ENCODE assay signal across 28 cellular contexts in genomic region chr18:48219429-48220145, GRCh38.
DNase-seq lines count a peak whose midpoint lies in the region; ATAC-seq and TF ChIP-seq lines count a peak whose summit lies in the region.
"Had no signal": no experiment of that assay in that cellular context is flagged by ENCODE, and none has a peak within 500 bp of the region (broad histone marks: within the 10 kb centered on the region; RNA-seq: fewer than 3 reads in every experiment).

No MANE protein-coding gene starts in this region.

- no peak overlapping the region for H3K23ac ChIP-seq in IMR-90 (ENCODE audit: low read depth, low read length)

- no peak overlapping the region for H3K4me3 Mint-ChIP-seq in endodermal cell
- H3K4me3 Mint-ChIP-seq: activated CD4-positive, alpha-beta memory T cell treated with anti-CD3 and anti-CD28 coated beads, Interleukin-2, amount 10 ng/mL, durations not matched to agents 7 days and 5 days; effector memory CD8-positive, alpha-beta T cell had no signal

- ATAC-seq in IMR-90 (ENCODE audit: low read depth), result no peak
- ATAC-seq: effector memory CD8-positive, alpha-beta T cell; lower lobe of right lung; right cardiac atrium; stimulated activated naive CD8-positive, alpha-beta T cell treated with anti-CD3 and anti-CD28 coated beads, Interleukin-15, Interleukin-2, amounts not matched to agents 100 U/mL and 50 U/mL, for 24 hours had no signal

- intact Hi-C loops in IMR-90 (cut with micrococcal nuclease), result no loop called here
- intact Hi-C loops in mammary epithelial cell (cut with micrococcal nuclease), result no loop called here
- intact Hi-C loops in PC-9 (cut with micrococcal nuclease; ENCODE audit: unreplicated experiment), result no loop called here

- H3K14ac ChIP-seq in IMR-90 (replicated peaks; ENCODE audit: low read depth, low read length), result no peak overlapping the region

- no peak overlapping the region for H4K5ac ChIP-seq in IMR-90 (ENCODE audit: low read depth, low read length)

- H3K79me2 ChIP-seq in neural cell (replicated peaks; ENCODE audit: insufficient read depth, low read length) (no peaks in the 10 kb centered on the region), mammary epithelial cell (ENCODE audit: insufficient read depth, low read length) (no peaks in the 10 kb centered on the region), PC-9 (ENCODE audit: low read depth) (no peaks in the 10 kb centered on the region)

- in situ Hi-C loops in IMR-90 (cut with MboI; ENCODE audit: low sequenced_read_pairs) (no loop called here), mammary epithelial cell (cut with MboI; ENCODE audit: low sequenced_read_pairs in 2 of 2) (loop anchor here (10.0 kb wide), 2 partner anchors 175 to 185 kb away; no protein-coding TSS in a partner anchor)

- H3K27ac Mint-ChIP-seq in endodermal cell, result no peak overlapping the region
- H3K27ac Mint-ChIP-seq: activated CD4-positive, alpha-beta memory T cell treated with anti-CD3 and anti-CD28 coated beads, Interleukin-2, amount 10 ng/mL, durations not matched to agents 7 days and 5 days; effector memory CD8-positive, alpha-beta T cell had no signal

- no peak for TF ChIP-seq RAD21 in IMR-90 (IDR thresholded peaks at IDR 0.05; ENCODE audit: low read length)
- TF ChIP-seq RAD21 in neural cell (conservative IDR thresholded peaks at IDR 0.05), result no peak

- H3K4me3 ChIP-seq in IMR-90 (ENCODE audit: insufficient read depth, low read depth, low read length) (no peak overlapping the region), endodermal cell (ENCODE audit: low read length) (no peak overlapping the region), neural cell (ENCODE audit: low read length) (no peak overlapping the region), mammary epithelial cell (replicated peaks in 1 of 3; ENCODE audit: insufficient read depth in 1 of 3, low read depth in 2 of 3, low read length in 3 of 3) (no peak overlapping the region), PC-9 (no peak overlapping the region)
- H3K4me3 ChIP-seq: coronary artery, lower lobe of right lung, testis had no signal

- H4K91ac ChIP-seq in IMR-90 (ENCODE audit: insufficient read depth, low read depth, low read length), result no peak overlapping the region

- H3K4me1 ChIP-seq in IMR-90 (ENCODE audit: control insufficient read depth, insufficient read depth, low read length) (no peaks in the 10 kb centered on the region), endodermal cell (ENCODE audit: control insufficient read depth, insufficient read depth, low read length) (no peaks in the 10 kb centered on the region), mammary epithelial cell (ENCODE audit: insufficient read depth, low read length) (peaks cover 24% of the 10 kb centered on the region), PC-9 (replicated peaks; ENCODE audit: insufficient read depth) (peaks cover 22% of the 10 kb centered on the region)

- no peak for TF ChIP-seq EP300 in neural cell (conservative IDR thresholded peaks at IDR 0.05; ENCODE audit: poor library complexity, severe bottlenecking)

- H2AFZ ChIP-seq in IMR-90 (replicated peaks; ENCODE audit: low read length, poor library complexity) (peak overlapping the region; percentile 29), neural cell (ENCODE audit: low read depth, low read length) (no peak overlapping the region), mammary epithelial cell (ENCODE audit: low read depth, low read length) (no peak overlapping the region), PC-9 (no peak overlapping the region)

- no peaks in the 10 kb centered on the region for H4K20me1 ChIP-seq in IMR-90 (ENCODE audit: insufficient read depth, low read length)
- no peaks in the 10 kb centered on the region for H4K20me1 ChIP-seq in neural cell (ENCODE audit: insufficient read depth)
- no peaks in the 10 kb centered on the region for H4K20me1 ChIP-seq in mammary epithelial cell (ENCODE audit: insufficient read depth, low read length)
- no peaks in the 10 kb centered on the region for H4K20me1 ChIP-seq in PC-9 (ENCODE audit: insufficient read depth)

- H4K8ac ChIP-seq in IMR-90 (ENCODE audit: low read depth in 2 of 2, low read length in 2 of 2), result no peak overlapping the region

- H3K9me1 ChIP-seq in IMR-90 (ENCODE audit: insufficient read depth, low read length), result no peaks in the 10 kb centered on the region

- CTCF ChIA-PET in IMR-90 (lab: Yijun Ruan, JAX) (no interaction called here), mammary epithelial cell (lab: Charles Lee; ENCODE audit: low non-redundant PET) (no interaction called here), PC-9 (lab: Charles Lee) (no interaction called here)

- H2BK5ac ChIP-seq in IMR-90 (ENCODE audit: low read depth, low read length, poor library complexity, severe bottlenecking), result no peak overlapping the region

- no peak overlapping the region for H2BK120ac ChIP-seq in IMR-90 (ENCODE audit: low read depth, low read length)

- no peaks in the 10 kb centered on the region for H3K79me1 ChIP-seq in IMR-90 (ENCODE audit: low read depth in 1 of 2, low read length in 2 of 2)

- H3K4ac ChIP-seq in IMR-90 (ENCODE audit: low read depth, low read length), result no peak overlapping the region

- no peak for TF ChIP-seq CTCF in IMR-90 (conservative IDR thresholded peaks at IDR 0.05; ENCODE audit: low read depth, low read length)
- TF ChIP-seq CTCF in endodermal cell (conservative IDR thresholded peaks at IDR 0.05), result peak; percentile 38
- TF ChIP-seq CTCF in neural cell (IDR thresholded peaks at IDR 0.05; ENCODE audit: poor library complexity, severe bottlenecking), result peak; percentile 17
- no peak for TF ChIP-seq CTCF in mammary epithelial cell (conservative IDR thresholded peaks at IDR 0.05 in 1 of 2, IDR thresholded peaks at IDR 0.05 in 1 of 2; ENCODE audit: extremely low read depth in 1 of 2, insufficient read depth in 1 of 2, low read depth in 1 of 2, low read length in 2 of 2)
- no peak for TF ChIP-seq CTCF in PC-9 (conservative IDR thresholded peaks at IDR 0.05)

- no peak overlapping the region for H3K27ac ChIP-seq in IMR-90 (ENCODE audit: insufficient read depth, low read length)
- no peak overlapping the region for H3K27ac ChIP-seq in endodermal cell (ENCODE audit: low read depth, low read length)
- no peak overlapping the region for H3K27ac ChIP-seq in neural cell (ENCODE audit: low read length)
- H3K27ac ChIP-seq in mammary epithelial cell (ENCODE audit: insufficient read depth, low read depth, low read length), result no peak overlapping the region
- no peak overlapping the region for H3K27ac ChIP-seq in PC-9
- H3K27ac ChIP-seq: 22Rv1, coronary artery, lower lobe of right lung, testis had no signal

- H3F3A ChIP-seq in neural cell (ENCODE audit: insufficient read depth, low read length, poor library complexity, severe bottlenecking) (no peaks in the 10 kb centered on the region), PC-9 (ENCODE audit: insufficient read depth, low read depth) (peaks cover 7% of the 10 kb centered on the region; the same call in 1 of the 2 replicates)

- H2AK5ac ChIP-seq in IMR-90 (ENCODE audit: low read depth, low read length), result no peak overlapping the region

- H2BK15ac ChIP-seq in IMR-90 (ENCODE audit: low read depth, low read length), result no peak overlapping the region

- H3K36me3 Mint-ChIP-seq in endodermal cell (ENCODE audit: low read depth), result no peaks in the 10 kb centered on the region

- no peak overlapping the region for H2BK20ac ChIP-seq in IMR-90 (ENCODE audit: low read depth, low read length)

- no TSS peak for BruUV-seq in IMR-90 (replicated peaks; lab: Mats Ljungman, UMichigan)
- no TSS peak for BruUV-seq in mammary epithelial cell (replicated peaks; lab: Mats Ljungman, UMichigan)
- BruUV-seq in PC-9 (replicated peaks; lab: Mats Ljungman, UMichigan), result no TSS peak

- peak; percentile 20 for DNase-seq in DMS 273 (lab: John Stamatoyannopoulos, UW; ENCODE audit: unreplicated experiment)
- no peak for DNase-seq in DMS 273 treated with DMSO at 0.1 percent for 48 hours (lab: John Stamatoyannopoulos, UW)
- no peak for DNase-seq in IMR-90
- no peak for DNase-seq in endodermal cell
- no peak for DNase-seq in mammary epithelial cell
- no peak for DNase-seq in NCI-H2171 (lab: John Stamatoyannopoulos, UW)
- no peak for DNase-seq in PC-9
- DNase-seq: activated CD4-positive, alpha-beta memory T cell treated with anti-CD3 and anti-CD28 coated beads, Interleukin-2, amount 10 ng/mL, durations not matched to agents 7 days and 5 days; activated CD4-positive, CD25-positive, alpha-beta regulatory T cell treated with anti-CD3 and anti-CD28 coated beads, Interleukin-2, amount 50 U/mL, for 72 hours; activated CD8-positive, alpha-beta memory T cell treated with anti-CD3 and anti-CD28 coated beads, Interleukin-2, amount 50 U/mL, for 4 hours; activated naive CD4-positive, alpha-beta T cell; COR-L47; DND-41; effector memory CD8-positive, alpha-beta T cell; foreskin fibroblast; GF-D8; lower lobe of right lung; NCI-H1092; NCI-H1930; NCI-H82; right cardiac atrium; SK-N-SH; stimulated activated CD4-positive, alpha-beta T cell treated with anti-CD3 and anti-CD28 coated beads, Interleukin-2, amount 100 ng/mL, for 24 hours; stimulated activated naive CD8-positive, alpha-beta T cell treated with anti-CD3 and anti-CD28 coated beads, Interleukin-15, Interleukin-2, amounts not matched to agents 100 U/mL and 50 U/mL, for 24 hours; testis had no signal

- H3K56ac ChIP-seq in IMR-90 (ENCODE audit: extremely low read depth, insufficient read depth, low read length), result no peak overlapping the region

- no peak for TF ChIP-seq POLR2A in IMR-90 (IDR thresholded peaks at IDR 0.05; ENCODE audit: low read depth, low read length)

- H3K36me3 ChIP-seq in IMR-90 (ENCODE audit: control insufficient read depth, insufficient read depth, low read length) (no peaks in the 10 kb centered on the region), endodermal cell (ENCODE audit: control insufficient read depth, insufficient read depth, low read length) (no peaks in the 10 kb centered on the region), neural cell (ENCODE audit: insufficient read depth, low read length) (no peaks in the 10 kb centered on the region), mammary epithelial cell (ENCODE audit: insufficient read depth, low read length) (no peaks in the 10 kb centered on the region), PC-9 (ENCODE audit: low read depth) (no peaks in the 10 kb centered on the region)
- H3K36me3 ChIP-seq: lower lobe of right lung had no signal

- no peak overlapping the region for H3K18ac ChIP-seq in IMR-90 (ENCODE audit: low read depth, low read length)

- H3K4me2 ChIP-seq in IMR-90 (ENCODE audit: low read depth, low read length) (no peak overlapping the region), neural cell (ENCODE audit: low read length) (no peak overlapping the region), mammary epithelial cell (ENCODE audit: insufficient read depth, low read depth, low read length) (no peak overlapping the region), PC-9 (no peak overlapping the region)
- H3K4me2 ChIP-seq: SK-N-SH had no signal

- H3K9me3 ChIP-seq in IMR-90 (ENCODE audit: control insufficient read depth, insufficient read depth, low read length), result no peaks in the 10 kb centered on the region
- no peaks in the 10 kb centered on the region for H3K9me3 ChIP-seq in endodermal cell (ENCODE audit: control insufficient read depth, low read length)
- H3K9me3 ChIP-seq in neural cell (ENCODE audit: low read length), result no peaks in the 10 kb centered on the region
- H3K9me3 ChIP-seq in mammary epithelial cell (replicated peaks; ENCODE audit: insufficient read depth, low read length), result no peaks in the 10 kb centered on the region
- no peaks in the 10 kb centered on the region for H3K9me3 ChIP-seq in PC-9 (ENCODE audit: insufficient read depth, low read depth)
- H3K9me3 ChIP-seq: lower lobe of right lung, SK-N-SH, testis had no signal

- H3K27me3 Mint-ChIP-seq in endodermal cell (ENCODE audit: insufficient read depth), result peaks cover 2% of the 10 kb centered on the region

- peaks cover 5% of the 10 kb centered on the region for H3K4me1 Mint-ChIP-seq in endodermal cell

- H3K9me3 Mint-ChIP-seq in endodermal cell, result no peaks in the 10 kb centered on the region
- H3K9me3 Mint-ChIP-seq: activated CD4-positive, alpha-beta memory T cell treated with anti-CD3 and anti-CD28 coated beads, Interleukin-2, amount 10 ng/mL, durations not matched to agents 7 days and 5 days; effector memory CD8-positive, alpha-beta T cell had no signal

- H3K27me3 ChIP-seq in IMR-90 (ENCODE audit: control insufficient read depth, insufficient read depth, low read length) (no peaks in the 10 kb centered on the region; the same call in 1 of the 2 replicates), endodermal cell (ENCODE audit: control insufficient read depth, insufficient read depth, low read length, poor library complexity, severe bottlenecking) (peaks cover 19% of the 10 kb centered on the region), neural cell (ENCODE audit: insufficient read depth, low read depth, low read length) (no peaks in the 10 kb centered on the region), mammary epithelial cell (ENCODE audit: insufficient read depth, low read length) (no peaks in the 10 kb centered on the region), PC-9 (ENCODE audit: insufficient read depth, low read depth) (peaks cover 11% of the 10 kb centered on the region; the same call in 1 of the 2 replicates)
- H3K27me3 ChIP-seq: testis had no signal

- POLR2A ChIA-PET in IMR-90 (lab: Charles Lee; ENCODE audit: unreplicated experiment), result no interaction called here
- POLR2A ChIA-PET in PC-9 (lab: Charles Lee; ENCODE audit: unreplicated experiment), result no interaction called here

- dilution Hi-C loops in IMR-90 (cut with HindIII; ENCODE audit: low sequenced_read_pairs, unreplicated experiment), result no loop called here
- dilution Hi-C loops in mammary epithelial cell (cut with HindIII; ENCODE audit: low sequenced_read_pairs), result loop anchor here (5.0 kb wide), 1 partner anchor 87 kb away; no protein-coding TSS in a partner anchor

- H3K9me2 ChIP-seq in neural cell (ENCODE audit: insufficient read depth, low read length) (no peaks in the 10 kb centered on the region), PC-9 (ENCODE audit: insufficient read depth) (no peaks in the 10 kb centered on the region)
- H3K9me2 ChIP-seq: SK-N-SH had no signal

- H3K9ac ChIP-seq in IMR-90 (ENCODE audit: low read depth, low read length) (no peak overlapping the region), endodermal cell (ENCODE audit: extremely low read depth, low read length, poor library complexity, severe bottlenecking) (no peak overlapping the region), neural cell (ENCODE audit: low read length) (no peak overlapping the region), mammary epithelial cell (ENCODE audit: insufficient read depth, low read length) (no peak overlapping the region)
- H3K9ac ChIP-seq: SK-N-SH had no signal

- H2AK9ac ChIP-seq in IMR-90 (replicated peaks; ENCODE audit: low read depth, low read length, poor library complexity), result no peak overlapping the region

- 62% methylated on average over 2 of the region's 3 CpGs; no CpG with 5 or more reads in 1 of the 2 experiments for WGBS in IMR-90 (ENCODE audit: extremely low coverage in 2 of 2, insufficient read length in 1 of 2), 2 experiments
- WGBS in endodermal cell (ENCODE audit: insufficient coverage in 1 of 2, insufficient read length in 1 of 2), 2 experiments, result 81 to 94% methylated on average over 2 to 3 of the region's 3 CpGs
- 100% methylated on average over 3 of the region's 3 CpGs for WGBS in mammary epithelial cell (ENCODE audit: low coverage, missing lambda C conversion rate)

Comparison
In these comparisons a context has a peak if more than half of its experiments do, and no peak if none do; other contexts are left out.
1. CTCF ChIP-seq: peak in endodermal cell (single experiment) and neural cell (single experiment); none in IMR-90 (single experiment), mammary epithelial cell (0 of 2) and PC-9 (single experiment).